5 cellular contexts compared by ENCODE assay signal in genomic region chr19:14781713-14782536, GRCh38. TPM values are rescaled to one million over a fixed set of nuclear protein-coding genes. Genes with fewer than 3 reads are reported as not detected.
"Had no signal": no experiment of that assay in that cellular context is flagged by ENCODE, and none has a peak within 500 bp of the region (broad histone marks: within the 10 kb centered on the region; RNA-seq: fewer than 3 reads in every experiment).

No MANE protein-coding gene starts in this region.

RNA-seq across cellular contexts. Expression of gene ADGRE2, which starts 3.6 kb away (rescaled TPM):
- total RNA-seq: GM23248, H7, HT-29, IMR-90 had no signal
- polyA plus RNA-seq: IMR-90 had no signal

RNA-seq across cellular contexts. Expression of gene OR7A5, which starts 53.1 kb away (rescaled TPM):
- total RNA-seq: GM23248, H4, H7, HT-29, IMR-90 had no signal
- polyA plus RNA-seq: GM23248, IMR-90 had no signal

RNA-seq across cellular contexts. Expression of gene OR7C1, which starts 53.1 kb away (rescaled TPM):
- total RNA-seq: GM23248, H4, H7, HT-29, IMR-90 had no signal
- polyA plus RNA-seq: GM23248, IMR-90 had no signal
